ENCODE assay signal across 16 cellular contexts in genomic region chr3:40887012-40887411, GRCh38.
"Had no signal": no experiment of that assay in that cellular context is flagged by ENCODE, and none has a peak within 500 bp of the region (broad histone marks: within the 10 kb centered on the region; RNA-seq: fewer than 3 reads in every experiment).

No MANE protein-coding gene starts in this region.

- ATAC-seq: natural killer cell; stimulated activated memory B cell treated with anti-CD40 and anti-IgM and Interleukin-4, amounts not matched to agents 10 μg/mL and 1 μg/mL and 100 μg/mL, for 72 hours had no signal

- H3K9me3 ChIP-seq: ovary, tibial nerve had no signal

- H3K36me3 ChIP-seq: heart left ventricle, ovary, tibial nerve had no signal

- DNase-seq: cortex of kidney; dorsolateral prefrontal cortex; effector CD8-positive, alpha-beta T cell; heart left ventricle; hypothalamus; kidney glomerular epithelial cell; mammary epithelial cell; natural killer cell; nucleus accumbens; ovary; stimulated activated CD4-positive, alpha-beta T cell treated with anti-CD3 and anti-CD28 coated beads, Interleukin-4, amount 100 ng/mL, for 24 hours had no signal

- FAIRE-seq: frontal cortex, islet of Langerhans had no signal

- H3K4me3 ChIP-seq: dorsolateral prefrontal cortex, heart left ventricle, ovary, skin epidermis, tibial nerve had no signal

- H3K27me3 ChIP-seq: dorsolateral prefrontal cortex, heart left ventricle, ovary, tibial nerve had no signal

- H3K27ac ChIP-seq: dorsolateral prefrontal cortex, heart left ventricle, ovary, skin epidermis, tibial nerve had no signal
